In genomic region chr2:200509608-200510433, GRCh38 we compare ENCODE assay signal across 1 cellular context.
TF ChIP-seq lines count a peak whose summit lies in the region.

TSS of gene KCTD18 (minus strand) at chr2:200510068. CDS start at chr2:200507016, 3,052 bp downstream.

TF ChIP-seq in HepG2, 621 proteins besides CTCF, POLR2A, EP300 and RAD21 (continued from another document and continues in another):
- no peak for TF ChIP-seq RARG (CRISPR knock-in tag; IDR thresholded peaks at IDR 0.05; ENCODE audit: low read depth)
- TF ChIP-seq KDM5A (IDR thresholded peaks at IDR 0.05; ENCODE audit: borderline replicate concordance, low read length), result peak; percentile 55; the same call in 1 of the 2 replicates
- TF ChIP-seq ZNF503 (CRISPR knock-in tag; IDR thresholded peaks at IDR 0.05), result no peak
- peak; percentile 93 for TF ChIP-seq MXI1 (IDR thresholded peaks at IDR 0.05; ENCODE audit: borderline replicate concordance, low read depth, low read length)
- no peak for TF ChIP-seq ARID2 (CRISPR knock-in tag; IDR thresholded peaks at IDR 0.05; ENCODE audit: borderline replicate concordance)
- peak; percentile 22 for TF ChIP-seq SRSF1 (optimal IDR thresholded peaks at IDR 0.05; ENCODE audit: low read depth, low read length)
- no peak for TF ChIP-seq ZNF101 (CRISPR knock-in tag; IDR thresholded peaks at IDR 0.05; ENCODE audit: borderline replicate concordance, low read depth)
- peak; percentile 82 for TF ChIP-seq ZBTB42 (CRISPR knock-in tag; IDR thresholded peaks at IDR 0.05)
- TF ChIP-seq MEIS1 (CRISPR knock-in tag; IDR thresholded peaks at IDR 0.05; ENCODE audit: borderline replicate concordance), result no peak
- peak; percentile 5; the same call in 1 of the 2 replicates for TF ChIP-seq ZNF3 (CRISPR knock-in tag; IDR thresholded peaks at IDR 0.05)
- no peak for TF ChIP-seq ZSCAN22 (CRISPR knock-in tag; IDR thresholded peaks at IDR 0.05)
- peak; percentile 63 for TF ChIP-seq ZBTB39 (CRISPR knock-in tag; IDR thresholded peaks at IDR 0.05)
- TF ChIP-seq KLF13 (CRISPR knock-in tag; IDR thresholded peaks at IDR 0.05), result no peak
- peak; percentile 93; the same call in 1 of the 2 replicates for TF ChIP-seq ZGPAT (CRISPR knock-in tag; IDR thresholded peaks at IDR 0.05)
- TF ChIP-seq KDM3A (CRISPR knock-in tag; IDR thresholded peaks at IDR 0.05; ENCODE audit: low read depth), result peak; percentile 86; the same call in 1 of the 2 replicates
- peak; percentile 93; the same call in 1 of the 2 replicates for TF ChIP-seq ZNF337 (CRISPR knock-in tag; IDR thresholded peaks at IDR 0.05; ENCODE audit: borderline replicate concordance, low read depth)
- peak; percentile 73; the same call in 1 of the 2 replicates for TF ChIP-seq ZNF431 (CRISPR knock-in tag; IDR thresholded peaks at IDR 0.05; ENCODE audit: borderline replicate concordance, low read depth)
- no peak for TF ChIP-seq SOX6 (IDR thresholded peaks at IDR 0.05)
- no peak; the same call in 1 of the 2 replicates for TF ChIP-seq SOX6 (CRISPR knock-in tag; IDR thresholded peaks at IDR 0.05)
- TF ChIP-seq ZNF546 (CRISPR knock-in tag; conservative IDR thresholded peaks at IDR 0.05), result peak; percentile 88; the same call in 1 of the 2 replicates
- peak; percentile 86; the same call in 1 of the 2 replicates for TF ChIP-seq PRMT3 (CRISPR knock-in tag; IDR thresholded peaks at IDR 0.05; ENCODE audit: borderline replicate concordance, low read depth)
- TF ChIP-seq ZBED4 (CRISPR knock-in tag; IDR thresholded peaks at IDR 0.05; ENCODE audit: borderline replicate concordance), result peak; percentile 94
- TF ChIP-seq PAWR (CRISPR knock-in tag; IDR thresholded peaks at IDR 0.05; ENCODE audit: borderline replicate concordance), result 0 out of 2 replicates have a peak, but pooled peaks have one; percentile 27
- TF ChIP-seq ZNF749 (CRISPR knock-in tag; IDR thresholded peaks at IDR 0.05; ENCODE audit: borderline replicate concordance), result peak; percentile 58; the same call in 1 of the 2 replicates
- no peak for TF ChIP-seq ZNF354B (CRISPR knock-in tag; IDR thresholded peaks at IDR 0.05)
- peak; percentile 33; the same call in 1 of the 2 replicates for TF ChIP-seq HMG20A (CRISPR knock-in tag; IDR thresholded peaks at IDR 0.05; ENCODE audit: borderline replicate concordance)
- TF ChIP-seq SRSF9 (IDR thresholded peaks at IDR 0.05; ENCODE audit: borderline replicate concordance, insufficient read depth, low read depth, low read length, poor library complexity, severe bottlenecking), result no peak
- TF ChIP-seq NR2C2 (CRISPR knock-in tag; IDR thresholded peaks at IDR 0.05; ENCODE audit: borderline replicate concordance), result peak; percentile 73; the same call in 1 of the 2 replicates
- TF ChIP-seq KAT7 (CRISPR knock-in tag; IDR thresholded peaks at IDR 0.05; ENCODE audit: borderline replicate concordance), result peak; percentile 46; the same call in 1 of the 2 replicates
- 0 out of 2 replicates have a peak, but pooled peaks have one; percentile 60 for TF ChIP-seq ZNF691 (CRISPR knock-in tag; IDR thresholded peaks at IDR 0.05; ENCODE audit: borderline replicate concordance, low read depth)
- TF ChIP-seq SMARCE1 (IDR thresholded peaks at IDR 0.05; ENCODE audit: borderline replicate concordance), result no peak
- TF ChIP-seq SMARCC2 (IDR thresholded peaks at IDR 0.05), result no peak
- TF ChIP-seq TERF1 (CRISPR knock-in tag; IDR thresholded peaks at IDR 0.05), result no peak
- peak; percentile 83; the same call in 1 of the 2 replicates for TF ChIP-seq ZNF572 (CRISPR knock-in tag; IDR thresholded peaks at IDR 0.05)
- TF ChIP-seq IRF2 (CRISPR knock-in tag; IDR thresholded peaks at IDR 0.05), result peak; percentile 85
- no peak; the same call in 1 of the 2 replicates for TF ChIP-seq ZC3H13 (CRISPR knock-in tag; IDR thresholded peaks at IDR 0.05)
- no peak for TF ChIP-seq GATA4 (IDR thresholded peaks at IDR 0.05; ENCODE audit: borderline replicate concordance, low read depth)
- TF ChIP-seq ZNF350 (CRISPR knock-in tag; IDR thresholded peaks at IDR 0.05; ENCODE audit: borderline replicate concordance, low read depth), result peak; percentile 52; the same call in 1 of the 2 replicates
- peak; percentile 79; the same call in 1 of the 2 replicates for TF ChIP-seq MYC (CRISPR knock-in tag; IDR thresholded peaks at IDR 0.05; ENCODE audit: borderline replicate concordance)
- no peak for TF ChIP-seq ZNF773 (CRISPR knock-in tag; IDR thresholded peaks at IDR 0.05; ENCODE audit: borderline replicate concordance)
- peak; percentile 83 for TF ChIP-seq ZNF615 (CRISPR knock-in tag; IDR thresholded peaks at IDR 0.05; ENCODE audit: borderline replicate concordance)
- TF ChIP-seq CCDC6 (CRISPR knock-in tag; IDR thresholded peaks at IDR 0.05), result peak; percentile 94
- peak; percentile 63 for TF ChIP-seq ZNF124 (CRISPR knock-in tag; IDR thresholded peaks at IDR 0.05)
- 0 out of 2 replicates have a peak, but pooled peaks have one; percentile 10 for TF ChIP-seq NRL (CRISPR knock-in tag; IDR thresholded peaks at IDR 0.05; ENCODE audit: borderline replicate concordance)
- TF ChIP-seq ZNF570 (CRISPR knock-in tag; IDR thresholded peaks at IDR 0.05; ENCODE audit: borderline replicate concordance), result peak; percentile 24; the same call in 1 of the 2 replicates
- no peak for TF ChIP-seq KDM4B (CRISPR knock-in tag; IDR thresholded peaks at IDR 0.05)
- 0 out of 2 replicates have a peak, but pooled peaks have one; percentile 45 for TF ChIP-seq ZBTB4 (CRISPR knock-in tag; IDR thresholded peaks at IDR 0.05; ENCODE audit: borderline replicate concordance)
- peak; percentile 96; the same call in 1 of the 2 replicates for TF ChIP-seq IRF9 (CRISPR knock-in tag; IDR thresholded peaks at IDR 0.05; ENCODE audit: borderline replicate concordance)
